Comparison of ENCODE assay signal across 29 cellular contexts in genomic region chr7:32395168-32395567, GRCh38.
"Had no signal": no experiment of that assay in that cellular context is flagged by ENCODE, and none has a peak within 500 bp of the region (broad histone marks: within the 10 kb centered on the region; RNA-seq: fewer than 3 reads in every experiment).

No MANE protein-coding gene starts in this region.

- H3K9me3 Mint-ChIP-seq: stimulated activated effector memory CD8-positive, alpha-beta T cell treated with anti-CD3 and anti-CD28 coated beads, Interleukin-12 subunit alpha, Interleukin-12 subunit beta, amount 100 ng/mL, for 72 hours; stimulated activated naive CD8-positive, alpha-beta T cell treated with anti-CD3 and anti-CD28 coated beads, Interleukin-15, amount 100 ng/mL, for 72 hours; type B pancreatic cell had no signal

- H3K4me1 ChIP-seq: stomach, suprapubic skin, testis, thyroid gland, tibial artery, tibial nerve, transverse colon, upper lobe of left lung, upper lobe of right lung, uterus, vagina had no signal

- H3K36me3 ChIP-seq: stomach, suprapubic skin, thoracic aorta, thyroid gland, tibial artery, tibial nerve, transverse colon, upper lobe of left lung, upper lobe of right lung, uterus, vagina had no signal

- FAIRE-seq: urothelium cell line had no signal

- H3K36me3 Mint-ChIP-seq: stimulated activated effector memory CD8-positive, alpha-beta T cell treated with anti-CD3 and anti-CD28 coated beads, Interleukin-12 subunit alpha, Interleukin-12 subunit beta, amount 100 ng/mL, for 72 hours; stimulated activated memory B cell treated with anti-CD40 and anti-IgM and Interleukin-4, amounts not matched to agents 10 μg/mL and 1 μg/mL and 100 μg/mL, for 72 hours; stimulated activated naive B cell treated with anti-CD40 and anti-IgM and Interleukin-4, amounts not matched to agents 10 μg/mL and 1 μg/mL and 100 μg/mL, for 72 hours; type B pancreatic cell had no signal

- DNase-seq: stimulated activated CD4-positive, alpha-beta T cell treated with anti-CD3 and anti-CD28 coated beads, Interleukin-2, amount 100 ng/mL, for 48 hours; stimulated activated CD4-positive, alpha-beta T cell treated with anti-CD3 and anti-CD28 coated beads, Interleukin-4, amount 100 ng/mL, for 1 hour; stimulated activated CD4-positive, alpha-beta T cell treated with anti-CD3 and anti-CD28 coated beads, Interleukin-4, amount 100 ng/mL, for 24 hours; stimulated activated CD4-positive, alpha-beta T cell treated with anti-CD3 and anti-CD28 coated beads, Interleukin-4, amount 100 ng/mL, for 4 hours; stimulated activated CD8-positive, alpha-beta memory T cell treated with anti-CD3 and anti-CD28 coated beads, Interleukin-4, amount 100 ng/mL, for 48 hours; stimulated activated naive B cell treated with anti-CD40 and anti-IgM and Interleukin-4, amounts not matched to agents 10 μg/mL and 1 μg/mL and 100 μg/mL, for 72 hours; stimulated activated naive CD4-positive, alpha-beta T cell; stimulated activated naive CD4-positive, alpha-beta T cell treated with Interleukin-2 at 50 U/mL for 16 hours; stimulated activated naive CD8-positive, alpha-beta T cell treated with anti-CD3 and anti-CD28 coated beads, Interleukin-15, amount 100 ng/mL, for 72 hours; stimulated activated naive CD8-positive, alpha-beta T cell treated with anti-CD3 and anti-CD28 coated beads, Interleukin-15, Interleukin-2, amounts not matched to agents 100 U/mL and 50 U/mL, for 24 hours; stomach; substantia nigra; testis; thyroid gland; tibial artery; transverse colon; trophoblast cell; upper lobe of left lung; upper lobe of right lung; uterus had no signal

- H3K4me1 Mint-ChIP-seq: stimulated activated effector memory CD8-positive, alpha-beta T cell treated with anti-CD3 and anti-CD28 coated beads, Interleukin-12 subunit alpha, Interleukin-12 subunit beta, amount 100 ng/mL, for 72 hours; stimulated activated memory B cell treated with anti-CD40 and anti-IgM and Interleukin-4, amounts not matched to agents 10 μg/mL and 1 μg/mL and 100 μg/mL, for 72 hours; stimulated activated naive B cell treated with anti-CD40 and anti-IgM and Interleukin-4, amounts not matched to agents 10 μg/mL and 1 μg/mL and 100 μg/mL, for 72 hours; stimulated activated naive CD8-positive, alpha-beta T cell treated with anti-CD3 and anti-CD28 coated beads, Interleukin-15, amount 100 ng/mL, for 72 hours had no signal

- H3K4me3 ChIP-seq: stomach, suprapubic skin, testis, thoracic aorta, thyroid gland, tibial artery, tibial nerve, transverse colon, upper lobe of left lung, upper lobe of right lung, uterus, vagina had no signal

- H3K4me3 Mint-ChIP-seq: stimulated activated effector memory CD8-positive, alpha-beta T cell treated with anti-CD3 and anti-CD28 coated beads, Interleukin-12 subunit alpha, Interleukin-12 subunit beta, amount 100 ng/mL, for 72 hours; stimulated activated memory B cell treated with anti-CD40 and anti-IgM and Interleukin-4, amounts not matched to agents 10 μg/mL and 1 μg/mL and 100 μg/mL, for 72 hours; stimulated activated naive B cell treated with anti-CD40 and anti-IgM and Interleukin-4, amounts not matched to agents 10 μg/mL and 1 μg/mL and 100 μg/mL, for 72 hours; stimulated activated naive CD8-positive, alpha-beta T cell treated with anti-CD3 and anti-CD28 coated beads, Interleukin-15, amount 100 ng/mL, for 72 hours; stimulated activated naive CD8-positive, alpha-beta T cell treated with anti-CD3 and anti-CD28 coated beads, Interleukin-15, Interleukin-2, amounts not matched to agents 100 ng/mL and 50 ng/mL, for 24 hours; type B pancreatic cell had no signal

- H3K27me3 Mint-ChIP-seq: stimulated activated memory B cell treated with anti-CD40 and anti-IgM and Interleukin-4, amounts not matched to agents 10 μg/mL and 1 μg/mL and 100 μg/mL, for 72 hours; stimulated activated naive CD8-positive, alpha-beta T cell treated with anti-CD3 and anti-CD28 coated beads, Interleukin-15, amount 100 ng/mL, for 72 hours had no signal

- H3K27ac ChIP-seq: stomach, suprapubic skin, testis, thoracic aorta, thyroid gland, tibial artery, tibial nerve, transverse colon, upper lobe of left lung, upper lobe of right lung, uterus, vagina had no signal

- H3K27ac Mint-ChIP-seq: stimulated activated effector memory CD8-positive, alpha-beta T cell treated with anti-CD3 and anti-CD28 coated beads, Interleukin-12 subunit alpha, Interleukin-12 subunit beta, amount 100 ng/mL, for 72 hours; stimulated activated memory B cell treated with anti-CD40 and anti-IgM and Interleukin-4, amounts not matched to agents 10 μg/mL and 1 μg/mL and 100 μg/mL, for 72 hours; stimulated activated naive B cell treated with anti-CD40 and anti-IgM and Interleukin-4, amounts not matched to agents 10 μg/mL and 1 μg/mL and 100 μg/mL, for 72 hours; stimulated activated naive CD8-positive, alpha-beta T cell treated with anti-CD3 and anti-CD28 coated beads, Interleukin-15, amount 100 ng/mL, for 72 hours; stimulated activated naive CD8-positive, alpha-beta T cell treated with anti-CD3 and anti-CD28 coated beads, Interleukin-15, Interleukin-2, amounts not matched to agents 100 ng/mL and 50 ng/mL, for 24 hours; type B pancreatic cell had no signal

- H3K27me3 ChIP-seq: stomach, suprapubic skin, testis, thyroid gland, tibial artery, tibial nerve, transverse colon, upper lobe of left lung, upper lobe of right lung, uterus, vagina had no signal

- ATAC-seq: stimulated activated effector memory CD8-positive, alpha-beta T cell treated with anti-CD3 and anti-CD28 coated beads, Interleukin-12 subunit alpha, Interleukin-12 subunit beta, amount 100 ng/mL, for 72 hours; stimulated activated memory B cell treated with anti-CD40 and anti-IgM and Interleukin-4, amounts not matched to agents 10 μg/mL and 1 μg/mL and 100 μg/mL, for 72 hours; stimulated activated naive B cell treated with anti-CD40 and anti-IgM and Interleukin-4, amounts not matched to agents 10 μg/mL and 1 μg/mL and 100 μg/mL, for 72 hours; stimulated activated naive CD8-positive, alpha-beta T cell treated with anti-CD3 and anti-CD28 coated beads, Interleukin-15, amount 100 ng/mL, for 72 hours; stimulated activated naive CD8-positive, alpha-beta T cell treated with anti-CD3 and anti-CD28 coated beads, Interleukin-15, Interleukin-2, amounts not matched to agents 100 U/mL and 50 U/mL, for 24 hours; upper lobe of right lung had no signal

- H3K9me3 ChIP-seq: stomach, suprapubic skin, testis, thoracic aorta, thyroid gland, tibial artery, transverse colon, upper lobe of left lung, upper lobe of right lung, uterus, vagina had no signal
